In the genomic region with DNA sequence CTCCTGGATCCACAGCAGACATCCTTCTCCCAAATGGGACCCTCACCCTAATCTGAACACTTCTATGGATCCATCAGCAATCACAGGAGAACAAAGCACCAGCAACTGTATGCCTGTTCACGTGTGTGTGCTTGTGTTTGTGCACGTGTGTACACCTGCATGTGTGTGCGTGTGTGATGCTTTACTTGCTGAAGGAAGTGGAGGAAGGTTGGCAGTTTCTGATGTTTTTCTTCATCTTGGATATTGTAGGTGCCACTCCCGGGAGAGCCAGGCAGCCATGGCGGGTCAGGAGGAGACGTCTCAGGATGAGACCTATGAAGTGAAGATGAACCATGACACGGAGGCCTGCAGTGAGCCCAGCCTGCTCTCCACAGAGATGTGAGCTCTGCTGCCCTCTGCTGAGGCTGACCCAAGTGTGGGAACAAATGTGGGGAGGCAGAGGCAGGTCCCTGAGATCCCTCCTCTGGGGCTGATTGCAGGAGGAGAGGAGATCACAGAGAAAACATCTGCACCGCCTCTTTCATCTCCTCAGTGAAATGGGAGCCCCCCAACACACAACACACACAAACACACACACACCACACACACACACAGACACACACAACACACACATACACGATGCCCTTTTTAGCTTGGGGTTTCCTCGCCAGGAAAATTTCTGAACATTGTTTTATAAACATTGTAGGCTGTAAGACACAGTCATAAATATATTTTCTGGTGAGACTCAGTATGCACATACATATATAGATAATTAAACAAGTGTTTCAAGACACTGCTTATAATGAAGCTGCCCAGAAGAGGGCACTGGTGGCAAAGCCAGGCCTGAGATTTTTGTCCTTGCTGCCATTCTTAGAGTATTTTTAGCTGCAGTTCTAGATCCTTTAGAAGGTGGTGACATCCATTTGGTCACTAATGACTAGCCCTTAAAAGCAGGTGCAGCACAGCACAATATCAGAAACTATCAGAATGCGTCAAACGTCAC, we compare ENCODE assay signal across 9 cellular contexts.
DNase-seq lines count a peak whose midpoint lies in the region; ATAC-seq, FAIRE-seq and TF ChIP-seq lines count a peak whose summit lies in the region.
"Had no signal": no experiment of that assay in that cellular context is flagged by ENCODE, and none has a peak within 500 bp of the region (broad histone marks: within the 10 kb centered on the region; RNA-seq: fewer than 3 reads in every experiment).

No MANE protein-coding gene starts in this region.

- peaks cover 6% of the 10 kb centered on the region for H3K4me1 Mint-ChIP-seq in activated CD8-positive, alpha-beta T cell treated with anti-CD3 and anti-CD28 coated beads, Interleukin-2, amount 10 ng/mL, durations not matched to agents 7 days and 5 days (ENCODE audit: low read depth)
- H3K4me1 Mint-ChIP-seq: mesothelial cell of epicardium had no signal

- DNase-seq in A549 (ENCODE audit: low read depth in 1 of 2, low spot score in 1 of 2), result peak; percentile 19 to 68
- DNase-seq in NCI-H2227 treated with DMSO at 0.1 percent for 48 hours (lab: John Stamatoyannopoulos, UW), result peak; percentile 13
- peak; percentile 74 for DNase-seq in activated CD8-positive, alpha-beta T cell treated with anti-CD3 and anti-CD28 coated beads, Interleukin-2, amount 10 ng/mL, durations not matched to agents 7 days and 5 days
- DNase-seq in fibroblast of villous mesenchyme (ENCODE audit: low read depth), result peak; percentile 27
- DNase-seq in renal cortical epithelial cell (ENCODE audit: low read depth), result peak; percentile 30
- DNase-seq in sciatic nerve (ENCODE audit: low spot score), result no peak

- peaks cover 2% of the 10 kb centered on the region for H3K36me3 Mint-ChIP-seq in activated CD8-positive, alpha-beta T cell treated with anti-CD3 and anti-CD28 coated beads, Interleukin-2, amount 10 ng/mL, durations not matched to agents 7 days and 5 days (ENCODE audit: low read depth)

- peak overlapping the region; percentile 55 for H3K4me3 Mint-ChIP-seq in activated CD8-positive, alpha-beta T cell treated with anti-CD3 and anti-CD28 coated beads, Interleukin-2, amount 10 ng/mL, durations not matched to agents 7 days and 5 days
- H3K4me3 Mint-ChIP-seq: mesothelial cell of epicardium had no signal

- H3K27me3 Mint-ChIP-seq in activated CD8-positive, alpha-beta T cell treated with anti-CD3 and anti-CD28 coated beads, Interleukin-2, amount 10 ng/mL, durations not matched to agents 7 days and 5 days (ENCODE audit: low read depth), result no peaks in the 10 kb centered on the region

- 40% methylated on average over 12 of the region's 12 CpGs for WGBS in A549 (ENCODE audit: missing lambda C conversion rate)

- TF ChIP-seq EP300 in A549 (IDR thresholded peaks at IDR 0.05), result no peak

- TF ChIP-seq POLR2A in A549 (IDR thresholded peaks at IDR 0.05; ENCODE audit: low read length), result no peak

- ATAC-seq in A549, result peak; percentile 57 to 82
- peak; percentile 75 for ATAC-seq in activated CD8-positive, alpha-beta T cell treated with anti-CD3 and anti-CD28 coated beads, Interleukin-2, amount 10 ng/mL, durations not matched to agents 7 days and 5 days
- no peak for ATAC-seq in sciatic nerve
- no peak for ATAC-seq in HG02588 (IDR thresholded peaks at IDR 0.05; ENCODE audit: unreplicated experiment)

- TF ChIP-seq CTCF in A549 (IDR thresholded peaks at IDR 0.05), result peak; percentile 30
- TF ChIP-seq CTCF in fibroblast of villous mesenchyme (IDR thresholded peaks at IDR 0.05; ENCODE audit: insufficient read depth, low read depth, low read length), result no peak

- no peaks in the 10 kb centered on the region for H3K9me3 Mint-ChIP-seq in activated CD8-positive, alpha-beta T cell treated with anti-CD3 and anti-CD28 coated beads, Interleukin-2, amount 10 ng/mL, durations not matched to agents 7 days and 5 days (ENCODE audit: insufficient read depth)
- H3K9me3 Mint-ChIP-seq: mesothelial cell of epicardium had no signal

- H3K4me1 ChIP-seq in A549, result no peaks in the 10 kb centered on the region

- FAIRE-seq in A549 (lab: Jason Lieb, UNC), result no peak
- FAIRE-seq in G401.6 (lab: Jason Lieb, UNC), result peak; percentile 17

- peak overlapping the region; percentile 87 for H3K27ac Mint-ChIP-seq in activated CD8-positive, alpha-beta T cell treated with anti-CD3 and anti-CD28 coated beads, Interleukin-2, amount 10 ng/mL, durations not matched to agents 7 days and 5 days
- H3K27ac Mint-ChIP-seq: mesothelial cell of epicardium had no signal

- no peak overlapping the region for H3K4me2 ChIP-seq in A549

- POLR2A ChIA-PET in A549 (lab: Yijun Ruan, JAX), result no interaction called here
- POLR2A ChIA-PET in activated CD8-positive, alpha-beta T cell treated with anti-CD3 and anti-CD28 coated beads, Interleukin-2, amount 10 ng/mL, durations not matched to agents 7 days and 5 days (lab: Charles Lee), result interaction anchor here (0.7 to 1.6 kb wide), 2 partner anchors 9 to 10 kb away, joined by 3 to 13 read pairs; no protein-coding TSS in a partner anchor

- peak; percentile 26 to 56; a peak in 4 of 5 replicates for TF ChIP-seq RAD21 in A549 (conservative IDR thresholded peaks at IDR 0.05 in 1 of 2, IDR thresholded peaks at IDR 0.05 in 1 of 2)

- no peak overlapping the region for H3K4me3 ChIP-seq in A549
- H3K4me3 ChIP-seq in fibroblast of villous mesenchyme (ENCODE audit: low read depth, low read length), result no peak overlapping the region

- CTCF ChIA-PET in A549 (lab: Yijun Ruan, JAX), result interaction anchor here (0.8 to 2.4 kb wide), 12 partner anchors 10 to 106 kb away, joined by 3 to 16 read pairs (median 4); no protein-coding TSS in a partner anchor
- CTCF ChIA-PET in activated CD8-positive, alpha-beta T cell treated with anti-CD3 and anti-CD28 coated beads, Interleukin-2, amount 10 ng/mL, durations not matched to agents 7 days and 5 days (lab: Charles Lee), result interaction anchor here (0.7 to 5.0 kb wide), 21 partner anchors 9 to 179 kb away, joined by 3 to 103 read pairs (median 4); a partner anchor contains a TSS

- no peaks in the 10 kb centered on the region for H3K9me3 ChIP-seq in A549

- intact Hi-C loops in sciatic nerve (cut with DNase I), result no loop called here

- no peak overlapping the region for H3K27ac ChIP-seq in A549

TF ChIP-seq in A549, 52 proteins besides CTCF, POLR2A, EP300 and RAD21 (continues in another document):
- TF ChIP-seq NFE2L2 (conservative IDR thresholded peaks at IDR 0.05; ENCODE audit: low read length), result no peak
- no peak for TF ChIP-seq RNF2 (IDR thresholded peaks at IDR 0.05; ENCODE audit: borderline replicate concordance, low read depth)
- TF ChIP-seq CHD4 (IDR thresholded peaks at IDR 0.05; ENCODE audit: borderline replicate concordance), result no peak
- TF ChIP-seq ZNF302 (CRISPR knock-in tag; IDR thresholded peaks at IDR 0.05), result no peak
- TF ChIP-seq, protein P1, sequence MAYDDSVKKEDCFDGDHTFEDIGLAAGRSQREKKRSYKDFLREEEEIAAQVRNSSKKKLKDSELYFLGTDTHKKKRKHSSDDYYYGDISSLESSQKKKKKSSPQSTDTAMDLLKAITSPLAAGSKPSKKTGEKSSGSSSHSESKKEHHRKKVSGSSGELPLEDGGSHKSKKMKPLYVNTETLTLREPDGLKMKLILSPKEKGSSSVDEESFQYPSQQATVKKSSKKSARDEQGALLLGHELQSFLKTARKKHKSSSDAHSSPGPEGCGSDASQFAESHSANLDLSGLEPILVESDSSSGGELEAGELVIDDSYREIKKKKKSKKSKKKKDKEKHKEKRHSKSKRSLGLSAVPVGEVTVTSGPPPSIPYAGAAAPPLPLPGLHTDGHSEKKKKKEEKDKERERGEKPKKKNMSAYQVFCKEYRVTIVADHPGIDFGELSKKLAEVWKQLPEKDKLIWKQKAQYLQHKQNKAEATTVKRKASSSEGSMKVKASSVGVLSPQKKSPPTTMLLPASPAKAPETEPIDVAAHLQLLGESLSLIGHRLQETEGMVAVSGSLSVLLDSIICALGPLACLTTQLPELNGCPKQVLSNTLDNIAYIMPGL (CRISPR knock-in tag; IDR thresholded peaks at IDR 0.05; ENCODE audit: borderline replicate concordance), result no peak
- TF ChIP-seq, protein P2, sequence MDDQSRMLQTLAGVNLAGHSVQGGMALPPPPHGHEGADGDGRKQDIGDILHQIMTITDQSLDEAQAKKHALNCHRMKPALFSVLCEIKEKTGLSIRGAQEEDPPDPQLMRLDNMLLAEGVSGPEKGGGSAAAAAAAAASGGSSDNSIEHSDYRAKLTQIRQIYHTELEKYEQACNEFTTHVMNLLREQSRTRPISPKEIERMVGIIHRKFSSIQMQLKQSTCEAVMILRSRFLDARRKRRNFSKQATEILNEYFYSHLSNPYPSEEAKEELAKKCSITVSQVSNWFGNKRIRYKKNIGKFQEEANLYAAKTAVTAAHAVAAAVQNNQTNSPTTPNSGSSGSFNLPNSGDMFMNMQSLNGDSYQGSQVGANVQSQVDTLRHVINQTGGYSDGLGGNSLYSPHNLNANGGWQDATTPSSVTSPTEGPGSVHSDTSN (IDR thresholded peaks at IDR 0.05), result no peak
- no peak for TF ChIP-seq GATA3 (IDR thresholded peaks at IDR 0.05; ENCODE audit: borderline replicate concordance)
- TF ChIP-seq, protein P3, sequence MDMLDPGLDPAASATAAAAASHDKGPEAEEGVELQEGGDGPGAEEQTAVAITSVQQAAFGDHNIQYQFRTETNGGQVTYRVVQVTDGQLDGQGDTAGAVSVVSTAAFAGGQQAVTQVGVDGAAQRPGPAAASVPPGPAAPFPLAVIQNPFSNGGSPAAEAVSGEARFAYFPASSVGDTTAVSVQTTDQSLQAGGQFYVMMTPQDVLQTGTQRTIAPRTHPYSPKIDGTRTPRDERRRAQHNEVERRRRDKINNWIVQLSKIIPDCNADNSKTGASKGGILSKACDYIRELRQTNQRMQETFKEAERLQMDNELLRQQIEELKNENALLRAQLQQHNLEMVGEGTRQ (IDR thresholded peaks at IDR 0.05), result no peak
- TF ChIP-seq SREBF2 (IDR thresholded peaks at IDR 0.05), result no peak
- TF ChIP-seq FOSB (CRISPR knock-in tag; IDR thresholded peaks at IDR 0.05), result no peak
- TF ChIP-seq, protein P4, sequence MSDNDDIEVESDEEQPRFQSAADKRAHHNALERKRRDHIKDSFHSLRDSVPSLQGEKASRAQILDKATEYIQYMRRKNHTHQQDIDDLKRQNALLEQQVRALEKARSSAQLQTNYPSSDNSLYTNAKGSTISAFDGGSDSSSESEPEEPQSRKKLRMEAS (IDR thresholded peaks at IDR 0.05), result no peak
- TF ChIP-seq NPAS2 (CRISPR knock-in tag; IDR thresholded peaks at IDR 0.05; ENCODE audit: borderline replicate concordance), result no peak
- no peak for TF ChIP-seq MYC (IDR thresholded peaks at IDR 0.05; ENCODE audit: borderline replicate concordance, low read length)
- TF ChIP-seq RARB (CRISPR knock-in tag; IDR thresholded peaks at IDR 0.05), result no peak
- TF ChIP-seq, protein P5, sequence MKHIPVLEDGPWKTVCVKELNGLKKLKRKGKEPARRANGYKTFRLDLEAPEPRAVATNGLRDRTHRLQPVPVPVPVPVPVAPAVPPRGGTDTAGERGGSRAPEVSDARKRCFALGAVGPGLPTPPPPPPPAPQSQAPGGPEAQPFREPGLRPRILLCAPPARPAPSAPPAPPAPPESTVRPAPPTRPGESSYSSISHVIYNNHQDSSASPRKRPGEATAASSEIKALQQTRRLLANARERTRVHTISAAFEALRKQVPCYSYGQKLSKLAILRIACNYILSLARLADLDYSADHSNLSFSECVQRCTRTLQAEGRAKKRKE (CRISPR knock-in tag; IDR thresholded peaks at IDR 0.05; ENCODE audit: low read depth), result no peak

Comparison
In these comparisons a context has a peak if more than half of its experiments do, and no peak if none do; other contexts are left out.
1. ATAC-seq: peak in A549 (2 of 2) and activated CD8-positive, alpha-beta T cell treated with anti-CD3 and anti-CD28 coated beads, Interleukin-2, amount 10 ng/mL, durations not matched to agents 7 days and 5 days (single experiment); none in sciatic nerve (single experiment) and HG02588 (single experiment).